In the genomic region with DNA sequence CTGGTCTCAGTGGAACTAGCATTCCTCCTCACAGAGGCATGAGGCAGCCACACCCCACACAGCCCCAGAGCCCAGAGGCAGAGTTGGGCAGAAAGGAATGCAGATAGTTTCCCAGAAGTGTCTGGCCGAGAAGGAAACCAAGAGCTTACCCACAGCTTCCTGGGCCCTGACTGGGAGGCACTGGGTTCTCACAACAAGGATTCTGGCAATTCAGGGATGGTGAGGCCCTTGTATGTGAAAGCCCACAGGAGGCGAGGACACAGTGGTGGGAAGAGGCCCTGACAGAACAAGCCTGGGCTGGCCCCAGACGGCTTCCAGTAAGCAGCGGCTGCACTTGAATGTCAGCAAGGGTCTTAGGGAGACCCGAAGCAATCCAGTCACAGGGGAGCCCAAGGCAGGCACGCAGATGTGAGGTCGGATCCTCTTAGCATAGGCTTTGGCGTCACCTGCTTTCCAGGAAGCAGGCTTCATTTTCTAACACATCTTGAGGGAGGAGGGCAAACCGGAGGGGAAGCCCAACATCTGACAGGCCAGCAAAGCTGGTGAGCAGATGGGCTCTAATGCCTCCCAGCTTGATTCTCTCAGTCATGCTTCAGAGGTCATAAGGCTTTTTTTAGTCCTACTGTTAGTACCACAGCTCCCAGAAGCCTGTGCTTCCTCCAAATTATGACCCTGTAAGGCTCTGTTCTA, we compare ENCODE assay signal across 7 cellular contexts.
DNase-seq lines count a peak whose midpoint lies in the region; ATAC-seq, FAIRE-seq and TF ChIP-seq lines count a peak whose summit lies in the region.

No MANE protein-coding gene starts in this region.

- H3K9me1 ChIP-seq in IMR-90 (ENCODE audit: insufficient read depth, low read length) = peaks cover 50% of the 10 kb centered on the region

- peak overlapping the region; percentile 93 for H3K14ac ChIP-seq in IMR-90 (replicated peaks; ENCODE audit: low read depth, low read length)

- H3K27me3 ChIP-seq in IMR-90 (ENCODE audit: control insufficient read depth, insufficient read depth, low read length) (no peaks in the 10 kb centered on the region), right atrium auricular region (no peaks in the 10 kb centered on the region), transverse colon (no peaks in the 10 kb centered on the region)

- no peaks in the 10 kb centered on the region for H3K9me3 Mint-ChIP-seq in activated CD8-positive, alpha-beta T cell treated with anti-CD3 and anti-CD28 coated beads, Interleukin-2, amount 10 ng/mL, durations not matched to agents 7 days and 5 days (ENCODE audit: insufficient read depth)

- peak overlapping the region; percentile 97 for H2BK20ac ChIP-seq in IMR-90 (ENCODE audit: low read depth, low read length)

- peaks cover 17% of the 10 kb centered on the region for H3K4me1 Mint-ChIP-seq in activated CD8-positive, alpha-beta T cell treated with anti-CD3 and anti-CD28 coated beads, Interleukin-2, amount 10 ng/mL, durations not matched to agents 7 days and 5 days (ENCODE audit: low read depth)

- H3K36me3 Mint-ChIP-seq in activated CD8-positive, alpha-beta T cell treated with anti-CD3 and anti-CD28 coated beads, Interleukin-2, amount 10 ng/mL, durations not matched to agents 7 days and 5 days (ENCODE audit: low read depth) = no peaks in the 10 kb centered on the region

- peak; percentile 50 for DNase-seq in GM12892 (ENCODE audit: insufficient read length)
- DNase-seq in IMR-90 = peak; percentile 83
- peak; percentile 36 for DNase-seq in activated CD8-positive, alpha-beta T cell treated with anti-CD3 and anti-CD28 coated beads, Interleukin-2, amount 10 ng/mL, durations not matched to agents 7 days and 5 days
- DNase-seq in right atrium auricular region (ENCODE audit: low spot score) = no peak
- DNase-seq in transverse colon = no peak
- no peak for DNase-seq in pons (ENCODE audit: low spot score)

- H3K27me3 Mint-ChIP-seq in activated CD8-positive, alpha-beta T cell treated with anti-CD3 and anti-CD28 coated beads, Interleukin-2, amount 10 ng/mL, durations not matched to agents 7 days and 5 days (ENCODE audit: low read depth) = peaks cover 12% of the 10 kb centered on the region

- peak overlapping the region; percentile 98 for H2AK5ac ChIP-seq in IMR-90 (ENCODE audit: low read depth, low read length)

- H4K91ac ChIP-seq in IMR-90 (ENCODE audit: insufficient read depth, low read depth, low read length) = peak overlapping the region; percentile 98

- H3K4me3 ChIP-seq in IMR-90 (ENCODE audit: insufficient read depth, low read depth, low read length) = no peak overlapping the region
- H3K4me3 ChIP-seq in right atrium auricular region = no peak overlapping the region
- H3K4me3 ChIP-seq in transverse colon = no peak overlapping the region

- peak; percentile 71 for TF ChIP-seq POLR2A in GM12892 (IDR thresholded peaks at IDR 0.05; ENCODE audit: low read depth, low read length)
- no peak for TF ChIP-seq POLR2A in IMR-90 (IDR thresholded peaks at IDR 0.05; ENCODE audit: low read depth, low read length)
- TF ChIP-seq POLR2A in transverse colon (IDR thresholded peaks at IDR 0.05) = no peak

- in situ Hi-C loops in IMR-90 (cut with MboI; ENCODE audit: low sequenced_read_pairs) = no loop called here
- in situ Hi-C loops in transverse colon (cut with MboI; ENCODE audit: low pct_ligation_motif_present in 1 of 4, low pct_unique_long_range_greater_than_20kb in 1 of 4, low sequenced_read_pairs in 3 of 4) = no loop called here

- H3K4ac ChIP-seq in IMR-90 (ENCODE audit: low read depth, low read length) = peak overlapping the region; percentile 97

- peak overlapping the region; percentile 97 for H2BK120ac ChIP-seq in IMR-90 (ENCODE audit: low read depth, low read length)

- peak overlapping the region; percentile 62 to 87; a peak in 3 of 4 replicates for H4K8ac ChIP-seq in IMR-90 (ENCODE audit: low read depth in 2 of 2, low read length in 2 of 2)

- peak overlapping the region; percentile 62 for H3K27ac Mint-ChIP-seq in activated CD8-positive, alpha-beta T cell treated with anti-CD3 and anti-CD28 coated beads, Interleukin-2, amount 10 ng/mL, durations not matched to agents 7 days and 5 days

- POLR2A ChIA-PET in IMR-90 (lab: Charles Lee; ENCODE audit: unreplicated experiment) = interaction anchor here (0.8 to 0.9 kb wide), 2 partner anchors 39 to 150 kb away, joined by 3 to 38 read pairs; a partner anchor contains a TSS
- POLR2A ChIA-PET in activated CD8-positive, alpha-beta T cell treated with anti-CD3 and anti-CD28 coated beads, Interleukin-2, amount 10 ng/mL, durations not matched to agents 7 days and 5 days (lab: Charles Lee) = no interaction called here

- 70% methylated on average over 2 of the region's 9 CpGs; no CpG with 5 or more reads in 1 of the 2 experiments for WGBS in IMR-90 (ENCODE audit: extremely low coverage in 2 of 2, insufficient read length in 1 of 2), 2 experiments
- WGBS in transverse colon (ENCODE audit: low coverage in 1 of 2), 2 donors = 56% methylated on average over 9 of the region's 9 CpGs; no CpG with 5 or more reads in 1 of the 2 donors

- H3K79me1 ChIP-seq in IMR-90 (ENCODE audit: low read depth in 1 of 2, low read length in 2 of 2) = peaks cover 18 to 87% of the 10 kb centered on the region in 2 experiments

- H3K36me3 ChIP-seq in IMR-90 (ENCODE audit: control insufficient read depth, insufficient read depth, low read length) = peaks cover 34% of the 10 kb centered on the region
- H3K36me3 ChIP-seq in right atrium auricular region = no peaks in the 10 kb centered on the region
- H3K36me3 ChIP-seq in transverse colon = no peaks in the 10 kb centered on the region

- intact Hi-C loops in IMR-90 (cut with micrococcal nuclease) (loop anchor here (5.0 kb wide), 1 partner anchor 305 kb away; no protein-coding TSS in a partner anchor), transverse colon (cut with DNase I; ENCODE audit: low total_unique reads) (no loop called here)

- no peak for TF ChIP-seq CTCF in IMR-90 (conservative IDR thresholded peaks at IDR 0.05; ENCODE audit: low read depth, low read length)
- TF ChIP-seq CTCF in right atrium auricular region (IDR thresholded peaks at IDR 0.05) = no peak
- no peak for TF ChIP-seq CTCF in transverse colon (IDR thresholded peaks at IDR 0.05)

- H3K56ac ChIP-seq in IMR-90 (ENCODE audit: extremely low read depth, insufficient read depth, low read length) = peak overlapping the region; percentile 58; the same call in 1 of the 2 replicates

- peak overlapping the region; percentile 54 for H4K5ac ChIP-seq in IMR-90 (ENCODE audit: low read depth, low read length)

- peak overlapping the region; percentile 98 for H2AK9ac ChIP-seq in IMR-90 (replicated peaks; ENCODE audit: low read depth, low read length, poor library complexity)

- peak overlapping the region; percentile 92 for H2BK15ac ChIP-seq in IMR-90 (ENCODE audit: low read depth, low read length)

- H3K4me1 ChIP-seq in IMR-90 (ENCODE audit: control insufficient read depth, insufficient read depth, low read length) = peaks cover 33% of the 10 kb centered on the region
- H3K4me1 ChIP-seq in right atrium auricular region = peaks cover 0 to 19% of the 10 kb centered on the region in 2 donors
- peaks cover 0 to 18% (median 7%) of the 10 kb centered on the region in 4 donors for H3K4me1 ChIP-seq in transverse colon

- H3K23ac ChIP-seq in IMR-90 (ENCODE audit: low read depth, low read length) = peak overlapping the region; percentile 90

- H4K20me1 ChIP-seq in IMR-90 (ENCODE audit: insufficient read depth, low read length) = 0 out of 2 replicates have a peak, but pooled peaks cover 2% of the 10 kb centered on the region

- CTCF ChIA-PET in IMR-90 (lab: Yijun Ruan, JAX) = interaction anchor here (0.6 to 0.7 kb wide), 2 partner anchors 34 to 82 kb away, joined by 3 to 4 read pairs; no protein-coding TSS in a partner anchor
- CTCF ChIA-PET in activated CD8-positive, alpha-beta T cell treated with anti-CD3 and anti-CD28 coated beads, Interleukin-2, amount 10 ng/mL, durations not matched to agents 7 days and 5 days (lab: Charles Lee) = no interaction called here

- peak; percentile 100 for FAIRE-seq in GM12892 (lab: Jason Lieb, UNC)

- peak overlapping the region; percentile 27 for H3K4me2 ChIP-seq in IMR-90 (ENCODE audit: low read depth, low read length)

- dilution Hi-C loops in IMR-90 (cut with HindIII; ENCODE audit: low sequenced_read_pairs, unreplicated experiment) = no loop called here

- ATAC-seq in GM21528 (IDR thresholded peaks at IDR 0.05; ENCODE audit: low FRiP score, unreplicated experiment) (peak; percentile 80), IMR-90 (ENCODE audit: low read depth) (peak; percentile 89)
- peak; percentile 66 for ATAC-seq in activated CD8-positive, alpha-beta T cell treated with anti-CD3 and anti-CD28 coated beads, Interleukin-2, amount 10 ng/mL, durations not matched to agents 7 days and 5 days

- peak overlapping the region; percentile 17 for H3K9ac ChIP-seq in IMR-90 (ENCODE audit: low read depth, low read length)

- no TSS peak for BruUV-seq in IMR-90 (replicated peaks; lab: Mats Ljungman, UMichigan)

- H2AFZ ChIP-seq in IMR-90 (replicated peaks; ENCODE audit: low read length, poor library complexity) = peak overlapping the region; percentile 87

- H2BK5ac ChIP-seq in IMR-90 (ENCODE audit: low read depth, low read length, poor library complexity, severe bottlenecking) = peak overlapping the region; percentile 96

- H3K9me3 ChIP-seq in IMR-90 (ENCODE audit: control insufficient read depth, insufficient read depth, low read length) (no peaks in the 10 kb centered on the region), right atrium auricular region (no peaks in the 10 kb centered on the region), transverse colon (no peaks in the 10 kb centered on the region)

- no peak overlapping the region for H3K4me3 Mint-ChIP-seq in activated CD8-positive, alpha-beta T cell treated with anti-CD3 and anti-CD28 coated beads, Interleukin-2, amount 10 ng/mL, durations not matched to agents 7 days and 5 days

- TF ChIP-seq EP300 in transverse colon (IDR thresholded peaks at IDR 0.05; ENCODE audit: low read depth) = no peak

- H3K27ac ChIP-seq in IMR-90 (ENCODE audit: insufficient read depth, low read length) (peak overlapping the region; percentile 90), right atrium auricular region (peak overlapping the region; percentile 64 to 65), transverse colon (peak overlapping the region; percentile 70 to 82 (median 78))

- no peak for TF ChIP-seq RAD21 in IMR-90 (IDR thresholded peaks at IDR 0.05; ENCODE audit: low read length)

- H3K18ac ChIP-seq in IMR-90 (ENCODE audit: low read depth, low read length) = peak overlapping the region; percentile 55

TF ChIP-seq in IMR-90, 13 proteins besides CTCF, POLR2A, EP300 and RAD21:
- TF ChIP-seq BHLHE40 (IDR thresholded peaks at IDR 0.05; ENCODE audit: low read depth, low read length) (no peak), RFX5 (IDR thresholded peaks at IDR 0.05; ENCODE audit: low read depth, low read length) (no peak), NFE2L2 (IDR thresholded peaks at IDR 0.05; ENCODE audit: low read depth, low read length) (no peak), CEBPB (IDR thresholded peaks at IDR 0.05; ENCODE audit: low read depth, low read length) (no peak), CHD1 (IDR thresholded peaks at IDR 0.05; ENCODE audit: low read depth, low read length) (no peak)

Comparison
In these comparisons a context has a peak if more than half of its experiments do, and no peak if none do; other contexts are left out.
1. DNase-seq: peak in GM12892 (single experiment), IMR-90 (single experiment) and activated CD8-positive, alpha-beta T cell treated with anti-CD3 and anti-CD28 coated beads, Interleukin-2, amount 10 ng/mL, durations not matched to agents 7 days and 5 days (single experiment); none in right atrium auricular region (single experiment), transverse colon (single experiment) and pons (single experiment).
2. Peak in every context shown above with its lines, with median percentiles within 50 percentile points of each other: ATAC-seq and H3K27ac ChIP-seq.